13 cellular contexts compared by ENCODE assay signal in genomic region chr15:78761891-78762385, GRCh38. TPM values are rescaled to one million over a fixed set of nuclear protein-coding genes. Genes with fewer than 3 reads are reported as not detected.
DNase-seq lines count a peak whose midpoint lies in the region; ATAC-seq, FAIRE-seq and TF ChIP-seq lines count a peak whose summit lies in the region.
"Had no signal": no experiment of that assay in that cellular context is flagged by ENCODE, and none has a peak within 500 bp of the region (broad histone marks: within the 10 kb centered on the region; RNA-seq: fewer than 3 reads in every experiment).

No MANE protein-coding gene starts in this region.

- peak overlapping the region in 7 of 8 donors; percentile 57 to 98 (median 82) for H3K27ac Mint-ChIP-seq in CD8-positive, alpha-beta memory T cell

- CTCF ChIA-PET in CD8-positive, alpha-beta memory T cell (lab: Charles Lee) = interaction anchor here (3.2 kb wide), 1 partner anchor 11 kb away, joined by 12 read pairs; no protein-coding TSS in a partner anchor
- CTCF ChIA-PET in K562 (lab: Yijun Ruan, JAX; ENCODE audit: low intra/inter-chr PET ratio) = no interaction called here

- POLR2A ChIA-PET in CD8-positive, alpha-beta memory T cell (lab: Charles Lee) = no interaction called here
- POLR2A ChIA-PET in K562 (lab: Yijun Ruan, JAX) = no interaction called here

- no peaks in the 10 kb centered on the region for H3K36me3 ChIP-seq in CD8-positive, alpha-beta memory T cell (ENCODE audit: insufficient read depth, low read length)
- no peaks in the 10 kb centered on the region for H3K36me3 ChIP-seq in Karpas-422 (ENCODE audit: insufficient read depth, low read length)
- no peaks in the 10 kb centered on the region for H3K36me3 ChIP-seq in K562 (ENCODE audit: control insufficient read depth, insufficient read depth, low read length)
- H3K36me3 ChIP-seq in osteoblast (ENCODE audit: insufficient read depth, low read length) = no peaks in the 10 kb centered on the region
- no peaks in the 10 kb centered on the region for H3K36me3 ChIP-seq in hepatocyte (replicated peaks; ENCODE audit: insufficient read depth, low read depth)
- H3K36me3 ChIP-seq: gastrocnemius medialis had no signal

- no peak for TF ChIP-seq CTCF in K562 (IDR thresholded peaks at IDR 0.05 in 2 of 3, conservative IDR thresholded peaks at IDR 0.05 in 1 of 3; ENCODE audit: insufficient read depth in 2 of 3, low read depth in 1 of 3, low read length in 3 of 3)
- no peak for TF ChIP-seq CTCF in osteoblast (IDR thresholded peaks at IDR 0.05; ENCODE audit: extremely low read depth, low read depth, low read length)
- no peak for TF ChIP-seq CTCF in hepatocyte (IDR thresholded peaks at IDR 0.05; ENCODE audit: poor library complexity)

- H2AFZ ChIP-seq in Karpas-422 (ENCODE audit: low read length) (no peak overlapping the region), K562 (ENCODE audit: low read depth, low read length) (no peak overlapping the region), osteoblast (ENCODE audit: low read length) (no peak overlapping the region), hepatocyte (no peak overlapping the region)

- TF ChIP-seq EP300 in K562 (IDR thresholded peaks at IDR 0.05; ENCODE audit: low read length) = no peak

- peak overlapping the region; percentile 31 for H3K4me2 ChIP-seq in Karpas-422 (ENCODE audit: low read depth, low read length, poor library complexity, severe bottlenecking)
- H3K4me2 ChIP-seq in K562 (ENCODE audit: insufficient read depth, low read length) = no peak overlapping the region
- H3K4me2 ChIP-seq in osteoblast (ENCODE audit: insufficient read depth, low read length) = no peak overlapping the region
- no peak overlapping the region for H3K4me2 ChIP-seq in hepatocyte

- peaks cover 22% of the 10 kb centered on the region for H3K4me1 ChIP-seq in CD8-positive, alpha-beta memory T cell (ENCODE audit: insufficient read depth, low read length)
- peaks cover 68% of the 10 kb centered on the region for H3K4me1 ChIP-seq in Karpas-422 (ENCODE audit: low read length)
- peaks cover 0 to 21% of the 10 kb centered on the region in 2 experiments; a peak in 1 of 5 replicates for H3K4me1 ChIP-seq in K562 (replicated peaks in 1 of 2; ENCODE audit: control insufficient read depth in 2 of 2, insufficient read depth in 2 of 2, low read length in 2 of 2)
- peaks cover 13% of the 10 kb centered on the region for H3K4me1 ChIP-seq in osteoblast (ENCODE audit: insufficient read depth, low read length)
- H3K4me1 ChIP-seq in hepatocyte (ENCODE audit: insufficient read depth) = no peaks in the 10 kb centered on the region

- no peak for TF ChIP-seq POLR2A in K562 (conservative IDR thresholded peaks at IDR 0.05)

- no peak for TF ChIP-seq RAD21 in K562 (CRISPR knock-in tag; conservative IDR thresholded peaks at IDR 0.05 in 1 of 2, IDR thresholded peaks at IDR 0.05 in 1 of 2)

- H4K20me1 ChIP-seq in Karpas-422 (ENCODE audit: insufficient read depth, low read depth, low read length) (no peaks in the 10 kb centered on the region), K562 (replicated peaks; ENCODE audit: control insufficient read depth, insufficient read depth, low read length) (no peaks in the 10 kb centered on the region), osteoblast (ENCODE audit: insufficient read depth, low read length) (no peaks in the 10 kb centered on the region), hepatocyte (ENCODE audit: insufficient read depth, poor library complexity, severe bottlenecking) (no peaks in the 10 kb centered on the region)

- BruUV-seq in K562 (replicated peaks; lab: Mats Ljungman, UMichigan) = no TSS peak

- WGBS in K562 (ENCODE audit: insufficient coverage, low coverage, missing lambda C conversion rate) = 25% methylated on average over 1 of the region's 3 CpGs
- 88% methylated on average over 3 of the region's 3 CpGs for WGBS in hepatocyte (ENCODE audit: low lambda C conversion rate, missing lambda C conversion rate)

- H3K4me1 Mint-ChIP-seq in CD8-positive, alpha-beta memory T cell = peaks cover 17 to 28% (median 22%) of the 10 kb centered on the region in 3 donors

- peak overlapping the region; percentile 29 to 72 (median 64) for H3K4me3 Mint-ChIP-seq in CD8-positive, alpha-beta memory T cell

- no peaks in the 10 kb centered on the region for H3K9me1 ChIP-seq in K562 (ENCODE audit: control insufficient read depth, insufficient read depth, low read length)

- DNase-seq in CD8-positive, alpha-beta memory T cell = no peak
- DNase-seq in Karpas-422 (peak; percentile 51), K562 (ENCODE audit: extremely low read depth in 1 of 4, low spot score in 3 of 4) (no peak), osteoblast (ENCODE audit: insufficient read length, low spot score, missing footprints) (peak; percentile 73), NCI-H128 (lab: John Stamatoyannopoulos, UW; ENCODE audit: unreplicated experiment) (no peak), hepatocyte (ENCODE audit: low spot score) (no peak), activated gamma-delta T cell (lab: John Stamatoyannopoulos, UW) (no peak)
- DNase-seq: amygdala, kidney glomerular epithelial cell, NCI-H1417 treated with DMSO at 0.1 percent for 48 hours, NCI-H526 treated with DMSO at 0.1 percent for 48 hours had no signal

- H3K9me2 ChIP-seq in Karpas-422 (replicated peaks; ENCODE audit: insufficient read depth, low read length) (no peaks in the 10 kb centered on the region), hepatocyte (replicated peaks; ENCODE audit: insufficient read depth) (no peaks in the 10 kb centered on the region)

- in situ Hi-C loops in K562 (cut with MboI) = loop anchor here (5.0 kb wide), 1 partner anchor 770 kb away; no protein-coding TSS in a partner anchor

- intact Hi-C loops in K562 (cut with micrococcal nuclease) = no loop called here

- H3K9ac ChIP-seq in Karpas-422 (ENCODE audit: low read length) (peak overlapping the region; percentile 59), K562 (ENCODE audit: insufficient read depth in 1 of 2, low read depth in 2 of 2, low read length in 2 of 2) (no peak overlapping the region; a peak in 1 of 4 replicates)

- H3K27me3 Mint-ChIP-seq in CD8-positive, alpha-beta memory T cell = no peaks in the 10 kb centered on the region

- no peak; the same call in 2 of the 3 replicates for ATAC-seq in K562
- ATAC-seq: gastrocnemius medialis had no signal

- H3K79me2 ChIP-seq in Karpas-422 (ENCODE audit: low read length) (no peaks in the 10 kb centered on the region), K562 (ENCODE audit: control insufficient read depth, insufficient read depth, low read length) (no peaks in the 10 kb centered on the region), osteoblast (ENCODE audit: insufficient read depth, low read length) (no peaks in the 10 kb centered on the region), hepatocyte (no peaks in the 10 kb centered on the region)

- H3K4me3 ChIP-seq in CD8-positive, alpha-beta memory T cell (ENCODE audit: low read length) = peak overlapping the region; percentile 67
- H3K4me3 ChIP-seq in Karpas-422 (ENCODE audit: low read length) = no peak overlapping the region
- no peak overlapping the region for H3K4me3 ChIP-seq in K562
- H3K4me3 ChIP-seq in osteoblast (ENCODE audit: insufficient read depth, low read length) = no peak overlapping the region
- no peak overlapping the region for H3K4me3 ChIP-seq in hepatocyte
- H3K4me3 ChIP-seq: gastrocnemius medialis had no signal

- no peak for FAIRE-seq in K562 (lab: Jason Lieb, UNC)
- FAIRE-seq: H1 had no signal

- no peaks in the 10 kb centered on the region for H3K27me3 ChIP-seq in CD8-positive, alpha-beta memory T cell (ENCODE audit: insufficient read depth, low read length, poor library complexity, severe bottlenecking)
- H3K27me3 ChIP-seq in Karpas-422 (ENCODE audit: low read length) = no peaks in the 10 kb centered on the region
- peaks cover 2 to 24% of the 10 kb centered on the region in 2 experiments; a peak in 2 of 5 replicates for H3K27me3 ChIP-seq in K562 (ENCODE audit: control insufficient read depth in 2 of 2, insufficient read depth in 2 of 2, low read length in 2 of 2)
- no peaks in the 10 kb centered on the region for H3K27me3 ChIP-seq in osteoblast (ENCODE audit: insufficient read depth, low read length)
- no peaks in the 10 kb centered on the region for H3K27me3 ChIP-seq in hepatocyte
- H3K27me3 ChIP-seq: gastrocnemius medialis had no signal

- H3K9me3 Mint-ChIP-seq in CD8-positive, alpha-beta memory T cell = no peaks in the 10 kb centered on the region

- H3K27ac ChIP-seq in CD8-positive, alpha-beta memory T cell (ENCODE audit: low read depth, low read length) = peak overlapping the region; percentile 24
- H3K27ac ChIP-seq in Karpas-422 (ENCODE audit: low read length) (peak overlapping the region; percentile 99), K562 (ENCODE audit: extremely low read depth, low read depth, low read length) (no peak overlapping the region), osteoblast (ENCODE audit: low read depth, low read length) (no peak overlapping the region), hepatocyte (no peak overlapping the region)

- no peaks in the 10 kb centered on the region for H3K36me3 Mint-ChIP-seq in CD8-positive, alpha-beta memory T cell

- no peaks in the 10 kb centered on the region for H3K9me3 ChIP-seq in CD8-positive, alpha-beta memory T cell (ENCODE audit: low read length)
- no peaks in the 10 kb centered on the region for H3K9me3 ChIP-seq in Karpas-422 (ENCODE audit: low read length)
- H3K9me3 ChIP-seq in K562 (replicated peaks; ENCODE audit: control insufficient read depth, insufficient read depth, low read depth, low read length) = no peaks in the 10 kb centered on the region
- no peaks in the 10 kb centered on the region for H3K9me3 ChIP-seq in osteoblast (ENCODE audit: low read depth, low read length)
- H3K9me3 ChIP-seq in hepatocyte (ENCODE audit: low read depth) = no peaks in the 10 kb centered on the region
- H3K9me3 ChIP-seq: gastrocnemius medialis had no signal

RNA-seq across cellular contexts. Expression of gene ADAMTS7, which starts 49.3 kb away (rescaled TPM):
- under 1 TPM; 0.07 to 0.13 TPM for total RNA-seq in CD8-positive, alpha-beta memory T cell
- polyA plus RNA-seq in CD8-positive, alpha-beta memory T cell = not detected
- 0.29 and 0.75 TPM in 2 replicates for total RNA-seq in Karpas-422 (2014; rRNA removed; shearing (Covaris generic); ENCODE audit: low replicate concordance)
- total RNA-seq in K562 (2011; cell fraction: chromatin; rRNA removed; ENCODE audit: low replicate concordance) = 0.76 TPM in 1 of 2 replicates, not detected in the other
- 0.13 and 0.50 TPM in 2 replicates for total RNA-seq in K562 (2011; cell fraction: nucleolus; rRNA removed)
- total RNA-seq in K562 (2011; cell fraction: nucleoplasm; rRNA removed) = 0.31 TPM in 1 of 2 replicates, not detected in the other
- total RNA-seq in K562 (2014; rRNA removed) (not detected in 2 replicates), K562 (2014; rRNA removed; fragmentation: Illumina TruSeq; extraction: Trizol) (not detected in 2 replicates), K562 (2015; rRNA removed; fragmentation: Illumina TruSeq; extraction: Trizol) (not detected in 2 replicates), K562 (2021) (0.07 and 0.13 TPM in 2 replicates), osteoblast (32.4 and 34.0 TPM in 2 replicates), hepatocyte (9.9 and 14.7 TPM in 2 replicates)
- polyA plus RNA-seq in K562 (2011; rRNA removed) (0.12 TPM in 1 of 2 replicates, not detected in the other), K562 (2014; fragmentation: Illumina TruSeq; extraction: Trizol) (not detected in 2 replicates), K562 (2014; fragmentation: Nextera tagmentation; extraction: Ambion mirVana) (not detected), K562 (2014; rRNA removed) (0.05 TPM in 1 of 2 replicates, not detected in the other), hepatocyte (12.1 and 13.4 TPM in 2 replicates)
- polyA plus RNA-seq in K562 (2011; cell fraction: cytosol; rRNA removed) = 0.06 and 0.09 TPM in 2 replicates
- 0.11 and 0.13 TPM in 2 replicates for polyA plus RNA-seq in K562 (2011; cell fraction: nucleus; rRNA removed)
- 0.03 and 0.21 TPM in 2 replicates for polyA plus RNA-seq in K562 (2012)
- polyA minus RNA-seq in K562 (2011; rRNA and poly(A)+ RNA removed) = 0.12 and 0.18 TPM in 2 replicates
- not detected in 2 replicates for polyA minus RNA-seq in K562 (2011; cell fraction: cytosol; rRNA and poly(A)+ RNA removed)
- 0.13 and 0.22 TPM in 2 replicates for polyA minus RNA-seq in K562 (2011; cell fraction: nucleus; rRNA and poly(A)+ RNA removed)

Comparison
In these comparisons a context has a peak if more than half of its experiments do, and no peak if none do; other contexts are left out.
1. DNase-seq: peak in Karpas-422 (single experiment) and osteoblast (single experiment); none in CD8-positive, alpha-beta memory T cell (0 of 5), K562 (0 of 4), NCI-H128 (single experiment), hepatocyte (single experiment) and activated gamma-delta T cell (single experiment).
2. H3K27ac ChIP-seq: peak in CD8-positive, alpha-beta memory T cell (single experiment) and Karpas-422 (single experiment); none in K562 (single experiment), osteoblast (single experiment) and hepatocyte (single experiment).